In genomic region chr17:64965826-64966283, GRCh38 we compare ENCODE assay signal across 8 cellular contexts. TPM values are rescaled to one million over a fixed set of nuclear protein-coding genes. Genes with fewer than 3 reads are reported as not detected.
A peak's percentile ranks its signal among the peaks of the same experiment; 100 is the strongest.
DNase-seq lines count a peak whose midpoint lies in the region; ATAC-seq lines count a peak whose summit lies in the region.
"Not testable (repeated sequence)": the region's sequence is repeated elsewhere in the genome, so short reads cannot be mapped to it uniquely, and the experiment has no call there.

No MANE protein-coding gene starts in this region.

- H3K27me3 Mint-ChIP-seq in CD4-positive, alpha-beta memory T cell; activated CD4-positive, alpha-beta memory T cell treated with anti-CD3 and anti-CD28 coated beads, Interleukin-2, amount 10 ng/mL, durations not matched to agents 7 days and 5 days: not testable (repeated sequence)

- peaks cover 37 to 79% (median 64%) of the 10 kb centered on the region in 4 donors for H3K4me1 Mint-ChIP-seq in CD4-positive, alpha-beta memory T cell
- peaks cover 82% of the 10 kb centered on the region for H3K4me1 Mint-ChIP-seq in activated CD4-positive, alpha-beta memory T cell treated with anti-CD3 and anti-CD28 coated beads, Interleukin-2, amount 10 ng/mL, durations not matched to agents 7 days and 5 days

- peak overlapping the region; percentile 62 for H3K27ac ChIP-seq in CD4-positive, alpha-beta memory T cell (ENCODE audit: low read depth, low read length)

- ATAC-seq in GM19372 (IDR thresholded peaks at IDR 0.05; ENCODE audit: low read depth, unreplicated experiment) = peak; percentile 87
- ATAC-seq in HG03378 (IDR thresholded peaks at IDR 0.05; ENCODE audit: unreplicated experiment) = peak; percentile 67

- H3K36me3 ChIP-seq in CD4-positive, alpha-beta memory T cell (ENCODE audit: insufficient read depth, low read length) = not testable (repeated sequence)

- peak overlapping the region; percentile 29 to 81 (median 64) for H3K4me3 Mint-ChIP-seq in CD4-positive, alpha-beta memory T cell
- peak overlapping the region; percentile 67 for H3K4me3 Mint-ChIP-seq in activated CD4-positive, alpha-beta memory T cell treated with anti-CD3 and anti-CD28 coated beads, Interleukin-2, amount 10 ng/mL, durations not matched to agents 7 days and 5 days

- not testable (repeated sequence) for H3K9me3 Mint-ChIP-seq in CD4-positive, alpha-beta memory T cell; activated CD4-positive, alpha-beta memory T cell treated with anti-CD3 and anti-CD28 coated beads, Interleukin-2, amount 10 ng/mL, durations not matched to agents 7 days and 5 days

- CTCF ChIA-PET in CD4-positive, alpha-beta memory T cell (lab: Charles Lee; ENCODE audit: partially characterized antibody) = interaction anchor here (2.1 to 4.0 kb wide), 2 partner anchors 19 to 134 kb away, joined by 6 to 35 read pairs; no protein-coding TSS in a partner anchor
- CTCF ChIA-PET in activated CD4-positive, alpha-beta memory T cell treated with anti-CD3 and anti-CD28 coated beads, Interleukin-2, amount 10 ng/mL, durations not matched to agents 7 days and 5 days (lab: Charles Lee) = interaction anchor here (0.9 to 1.9 kb wide), 2 partner anchors 9 to 91 kb away, joined by 3 to 8 read pairs; partner anchors contain the start of gene GNA13

- peak overlapping the region in 1 of 2 donors; percentile 30 for H3K4me3 ChIP-seq in CD4-positive, alpha-beta memory T cell (ENCODE audit: low read length in 2 of 2)

- not testable (repeated sequence) for H3K9me3 ChIP-seq in CD4-positive, alpha-beta memory T cell (ENCODE audit: control insufficient read depth in 1 of 2, low read length in 2 of 2)

- H3K36me3 Mint-ChIP-seq in CD4-positive, alpha-beta memory T cell; activated CD4-positive, alpha-beta memory T cell treated with anti-CD3 and anti-CD28 coated beads, Interleukin-2, amount 10 ng/mL, durations not matched to agents 7 days and 5 days (ENCODE audit: low read depth): not testable (repeated sequence)

- H3K27me3 ChIP-seq in CD4-positive, alpha-beta memory T cell (ENCODE audit: insufficient read depth, low read length) = not testable (repeated sequence)

- intact Hi-C loops in CD4-positive, alpha-beta memory T cell (cut with micrococcal nuclease) = loop anchor here (1.0 kb wide), 1 partner anchor 9 kb away; no protein-coding TSS in a partner anchor

- H3K4me1 ChIP-seq in CD4-positive, alpha-beta memory T cell (ENCODE audit: insufficient read depth, low read length) = peaks cover 69% of the 10 kb centered on the region

- POLR2A ChIA-PET in CD4-positive, alpha-beta memory T cell (lab: Charles Lee; ENCODE audit: partially characterized antibody) = interaction anchor here (1.0 to 2.2 kb wide), 5 partner anchors 9 to 157 kb away, joined by 4 to 22 read pairs (median 15); partner anchors contain the start of gene GNA13
- POLR2A ChIA-PET in activated CD4-positive, alpha-beta memory T cell treated with anti-CD3 and anti-CD28 coated beads, Interleukin-2, amount 10 ng/mL, durations not matched to agents 7 days and 5 days (lab: Charles Lee) = interaction anchor here (0.6 to 3.3 kb wide), 5 partner anchors 10 to 158 kb away, joined by 3 to 22 read pairs (median 7); no protein-coding TSS in a partner anchor

- peak; percentile 89 to 95 (median 91) for DNase-seq in CD4-positive, alpha-beta memory T cell
- DNase-seq in NCI-H774 (lab: John Stamatoyannopoulos, UW) (peak; percentile 79), lung microvascular endothelial cell (ENCODE audit: low read depth in 2 of 2) (peak; percentile 88)
- peak; percentile 89 for DNase-seq in activated CD4-positive, alpha-beta memory T cell treated with anti-CD3 and anti-CD28 coated beads, Interleukin-2, amount 10 ng/mL, durations not matched to agents 7 days and 5 days
- peak; percentile 76 for DNase-seq in effector CD4-positive, alpha-beta T cell
- peak; percentile 63 to 74 (median 71) for DNase-seq in stimulated activated CD4-positive, alpha-beta T cell treated with anti-CD3 and anti-CD28 coated beads, TNF-alpha, amount 100 ng/mL, for 24 hours (ENCODE audit: low read depth in 3 of 3)

- H3K27ac Mint-ChIP-seq in CD4-positive, alpha-beta memory T cell = peak overlapping the region; percentile 92 to 99 (median 97)
- peak overlapping the region; percentile 75 for H3K27ac Mint-ChIP-seq in activated CD4-positive, alpha-beta memory T cell treated with anti-CD3 and anti-CD28 coated beads, Interleukin-2, amount 10 ng/mL, durations not matched to agents 7 days and 5 days

RNA-seq across cellular contexts. Expression of gene LRRC37A3, which starts 46.6 kb away (rescaled TPM):
- total RNA-seq in CD4-positive, alpha-beta memory T cell = 10 to 100 TPM; 36.4 to 42.8 TPM
- polyA plus RNA-seq in CD4-positive, alpha-beta memory T cell = 1 to 10 TPM in 1 of 2 donors, under 1 TPM in 1; 0.60 to 2.5 TPM
- 10 to 100 TPM; 17.2 to 19.0 TPM for total RNA-seq in activated CD4-positive, alpha-beta memory T cell treated with anti-CD3 and anti-CD28 coated beads, Interleukin-2, amount 10 ng/mL, durations not matched to agents 7 days and 5 days
- 4.1 and 8.3 TPM in 2 replicates for total RNA-seq in lung microvascular endothelial cell
